1 cellular context compared by ENCODE assay signal in the genomic region with DNA sequence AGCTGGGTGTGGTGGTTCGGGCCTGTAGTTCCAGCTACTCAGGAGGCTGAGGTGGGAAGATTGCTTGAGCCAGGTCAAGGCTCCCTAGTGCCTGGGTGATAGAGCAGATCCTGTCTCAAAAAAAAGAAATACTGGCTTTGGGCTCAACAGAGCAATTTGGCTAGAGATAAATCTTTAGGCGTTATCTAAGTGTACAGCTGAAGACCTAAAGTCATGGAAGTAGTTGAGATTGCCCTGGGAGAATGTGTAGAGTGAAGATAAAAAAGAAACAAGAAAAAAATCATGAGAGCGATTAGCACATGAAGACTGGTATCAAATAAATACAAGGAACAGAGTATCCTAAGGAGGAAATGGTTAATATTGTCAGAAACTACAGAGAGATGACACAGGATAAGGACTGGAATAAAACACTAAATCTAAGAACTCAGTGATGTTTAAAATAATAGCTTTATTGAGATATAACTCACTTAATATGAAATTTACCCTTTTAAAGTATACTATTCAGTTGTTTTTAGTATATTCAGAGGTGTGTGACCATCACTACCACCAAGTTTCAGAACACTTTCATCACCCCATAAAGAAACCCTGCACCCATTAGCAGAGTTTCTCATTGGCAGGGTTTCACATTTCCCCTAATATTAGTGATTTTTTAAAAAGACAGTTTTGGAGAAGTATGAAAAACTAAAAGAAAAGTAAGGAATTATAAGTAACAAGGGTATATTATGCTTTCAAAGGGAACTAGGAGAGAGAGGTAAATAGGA.
A peak's percentile ranks its signal among the peaks of the same experiment; 100 is the strongest.
TF ChIP-seq lines count a peak whose summit lies in the region.

No MANE protein-coding gene starts in this region.

TF ChIP-seq in K562, 482 proteins besides CTCF, POLR2A, EP300 and RAD21 (continues in another document):
- TF ChIP-seq CHD2 (IDR thresholded peaks at IDR 0.05; ENCODE audit: low read depth, low read length): no peak
- 0 out of 2 replicates have a peak, but pooled peaks have one; percentile 18 for TF ChIP-seq MAFG (tag; conservative IDR thresholded peaks at IDR 0.05)
- no peak for TF ChIP-seq TFAM (CRISPR knock-in tag; conservative IDR thresholded peaks at IDR 0.05)
- TF ChIP-seq PML (IDR thresholded peaks at IDR 0.05; ENCODE audit: low read length): peak; percentile 99
- TF ChIP-seq KDM1A (IDR thresholded peaks at IDR 0.05): peak; percentile 100
- peak; percentile 68; the same call in 1 of the 2 replicates for TF ChIP-seq MXI1 (IDR thresholded peaks at IDR 0.05; ENCODE audit: low read depth, low read length)
- peak; percentile 95 for TF ChIP-seq ELF4 (CRISPR knock-in tag; IDR thresholded peaks at IDR 0.05)
- no peak for TF ChIP-seq TAF7 (tag; IDR thresholded peaks at IDR 0.05)
- TF ChIP-seq POLR3G (IDR thresholded peaks at IDR 0.05; ENCODE audit: extremely low read depth, insufficient read length, insufficient replicate concordance): no peak
- TF ChIP-seq HNRNPK (IDR thresholded peaks at IDR 0.05; ENCODE audit: low read depth, low read length, poor library complexity, severe bottlenecking): no peak
- no peak for TF ChIP-seq ELF2 (CRISPR knock-in tag; IDR thresholded peaks at IDR 0.05)
- no peak for TF ChIP-seq STAG1 (CRISPR knock-in tag; IDR thresholded peaks at IDR 0.05; ENCODE audit: borderline replicate concordance)
- TF ChIP-seq CEBPG (CRISPR knock-in tag; IDR thresholded peaks at IDR 0.05): no peak
- TF ChIP-seq CEBPG (tag; conservative IDR thresholded peaks at IDR 0.05 in 1 of 2, IDR thresholded peaks at IDR 0.05 in 1 of 2): no peak; a peak in 1 of 4 replicates
- no peak for TF ChIP-seq NRF1 (conservative IDR thresholded peaks at IDR 0.05 in 1 of 2, IDR thresholded peaks at IDR 0.05 in 1 of 2)
- TF ChIP-seq ZNF184 (CRISPR knock-in tag; IDR thresholded peaks at IDR 0.05): no peak
- peak; percentile 93 for TF ChIP-seq SMAD3 (CRISPR knock-in tag; conservative IDR thresholded peaks at IDR 0.05)
- TF ChIP-seq ZKSCAN3 (CRISPR knock-in tag; IDR thresholded peaks at IDR 0.05): no peak
- no peak for TF ChIP-seq SREBF2 (CRISPR knock-in tag; IDR thresholded peaks at IDR 0.05)
- TF ChIP-seq KDM5B (IDR thresholded peaks at IDR 0.05; ENCODE audit: insufficient replicate concordance, low read depth, low read length): no peak
- no peak for TF ChIP-seq SIRT6 (IDR thresholded peaks at IDR 0.05; ENCODE audit: low read depth, low read length)
- TF ChIP-seq PKNOX1 (IDR thresholded peaks at IDR 0.05): peak; percentile 75
- no peak for TF ChIP-seq NFRKB (IDR thresholded peaks at IDR 0.05; ENCODE audit: low read depth)
- TF ChIP-seq UBTF (IDR thresholded peaks at IDR 0.05; ENCODE audit: borderline replicate concordance in 1 of 2, low read depth in 2 of 2, low read length in 2 of 2): no peak
- no peak for TF ChIP-seq ZNF23 (CRISPR knock-in tag; IDR thresholded peaks at IDR 0.05)
- TF ChIP-seq ZSCAN32 (CRISPR knock-in tag; IDR thresholded peaks at IDR 0.05): no peak
- TF ChIP-seq FOXP4 (CRISPR knock-in tag; IDR thresholded peaks at IDR 0.05; ENCODE audit: borderline replicate concordance): no peak
- TF ChIP-seq ILK (tag; IDR thresholded peaks at IDR 0.05; ENCODE audit: borderline replicate concordance, low read depth): 0 out of 2 replicates have a peak, but pooled peaks have one; percentile 11
- TF ChIP-seq, protein P1, sequence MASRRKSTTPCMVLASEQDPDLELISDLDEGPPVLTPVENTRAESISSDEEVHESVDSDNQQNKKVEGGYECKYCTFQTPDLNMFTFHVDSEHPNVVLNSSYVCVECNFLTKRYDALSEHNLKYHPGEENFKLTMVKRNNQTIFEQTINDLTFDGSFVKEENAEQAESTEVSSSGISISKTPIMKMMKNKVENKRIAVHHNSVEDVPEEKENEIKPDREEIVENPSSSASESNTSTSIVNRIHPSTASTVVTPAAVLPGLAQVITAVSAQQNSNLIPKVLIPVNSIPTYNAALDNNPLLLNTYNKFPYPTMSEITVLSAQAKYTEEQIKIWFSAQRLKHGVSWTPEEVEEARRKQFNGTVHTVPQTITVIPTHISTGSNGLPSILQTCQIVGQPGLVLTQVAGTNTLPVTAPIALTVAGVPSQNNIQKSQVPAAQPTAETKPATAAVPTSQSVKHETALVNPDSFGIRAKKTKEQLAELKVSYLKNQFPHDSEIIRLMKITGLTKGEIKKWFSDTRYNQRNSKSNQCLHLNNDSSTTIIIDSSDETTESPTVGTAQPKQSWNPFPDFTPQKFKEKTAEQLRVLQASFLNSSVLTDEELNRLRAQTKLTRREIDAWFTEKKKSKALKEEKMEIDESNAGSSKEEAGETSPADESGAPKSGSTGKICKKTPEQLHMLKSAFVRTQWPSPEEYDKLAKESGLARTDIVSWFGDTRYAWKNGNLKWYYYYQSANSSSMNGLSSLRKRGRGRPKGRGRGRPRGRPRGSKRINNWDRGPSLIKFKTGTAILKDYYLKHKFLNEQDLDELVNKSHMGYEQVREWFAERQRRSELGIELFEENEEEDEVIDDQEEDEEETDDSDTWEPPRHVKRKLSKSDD (conservative IDR thresholded peaks at IDR 0.05; ENCODE audit: low read length): no peak
- TF ChIP-seq ZNF644 (tag; IDR thresholded peaks at IDR 0.05; ENCODE audit: low read depth): peak; percentile 98
- peak; percentile 43; the same call in 1 of the 2 replicates for TF ChIP-seq JUN (IDR thresholded peaks at IDR 0.05; ENCODE audit: borderline replicate concordance, low read depth, low read length)
- TF ChIP-seq JUN (CRISPR knock-in tag; IDR thresholded peaks at IDR 0.05; ENCODE audit: borderline replicate concordance): no peak
- TF ChIP-seq ZSCAN29 (IDR thresholded peaks at IDR 0.05): no peak
- no peak for TF ChIP-seq ARID4B (CRISPR knock-in tag; IDR thresholded peaks at IDR 0.05)
- TF ChIP-seq MCM2 (IDR thresholded peaks at IDR 0.05; ENCODE audit: low read depth): no peak
- peak in 1 of 2 experiments; percentile 79; a peak in 1 of 4 replicates for TF ChIP-seq NONO (IDR thresholded peaks at IDR 0.05; ENCODE audit: low read depth in 2 of 2, low read length in 1 of 2)
- TF ChIP-seq BDP1 (IDR thresholded peaks at IDR 0.05; ENCODE audit: insufficient read depth, insufficient read length): no peak
- TF ChIP-seq ZBTB8A (IDR thresholded peaks at IDR 0.05; ENCODE audit: partially characterized antibody): no peak
- TF ChIP-seq MNT (conservative IDR thresholded peaks at IDR 0.05): peak; percentile 36 to 73; a peak in 2 of 4 replicates
- TF ChIP-seq, protein P2, sequence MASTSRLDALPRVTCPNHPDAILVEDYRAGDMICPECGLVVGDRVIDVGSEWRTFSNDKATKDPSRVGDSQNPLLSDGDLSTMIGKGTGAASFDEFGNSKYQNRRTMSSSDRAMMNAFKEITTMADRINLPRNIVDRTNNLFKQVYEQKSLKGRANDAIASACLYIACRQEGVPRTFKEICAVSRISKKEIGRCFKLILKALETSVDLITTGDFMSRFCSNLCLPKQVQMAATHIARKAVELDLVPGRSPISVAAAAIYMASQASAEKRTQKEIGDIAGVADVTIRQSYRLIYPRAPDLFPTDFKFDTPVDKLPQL (IDR thresholded peaks at IDR 0.05; ENCODE audit: extremely low read depth, insufficient read length): no peak
- TF ChIP-seq ZNF408 (CRISPR knock-in tag; IDR thresholded peaks at IDR 0.05; ENCODE audit: low read depth): no peak
- TF ChIP-seq EHMT2 (IDR thresholded peaks at IDR 0.05): peak; percentile 92
